Comparison of ENCODE assay signal across 1 cellular context in the genomic region with DNA sequence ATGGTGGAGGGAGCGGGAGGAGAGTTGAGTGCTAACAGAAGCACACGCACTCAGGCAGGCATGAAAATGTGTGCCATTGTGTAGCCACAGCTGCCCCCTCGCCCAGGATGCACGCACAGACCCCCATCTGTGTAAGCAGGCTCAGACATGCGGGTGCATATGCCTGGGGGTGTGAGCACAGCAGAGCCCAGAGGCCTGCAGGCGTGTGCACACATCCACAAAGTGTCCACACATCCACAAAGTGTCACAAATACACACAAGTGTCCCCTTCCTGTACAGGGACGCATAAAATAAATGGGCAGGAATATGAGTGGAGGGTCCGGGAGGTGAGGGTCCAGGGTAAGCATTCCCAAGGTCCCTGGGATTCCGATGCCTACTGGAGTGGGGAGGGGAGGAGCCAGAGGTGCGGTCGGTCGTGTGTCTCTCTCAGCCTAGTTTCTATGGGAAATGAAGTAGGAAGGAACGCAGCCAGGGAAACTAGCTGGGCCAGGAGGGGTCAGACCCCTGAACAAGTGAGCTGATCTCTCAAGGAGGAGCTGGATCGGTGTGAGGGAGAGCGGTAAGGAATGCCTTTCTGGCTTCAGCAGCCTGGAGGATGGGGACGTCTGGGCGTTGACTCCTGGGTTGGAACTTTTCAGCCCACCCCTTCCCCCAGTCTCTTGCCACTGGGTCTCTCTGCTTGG.
TF ChIP-seq lines count a peak whose summit lies in the region.

No MANE protein-coding gene starts in this region.

TF ChIP-seq in GM23338, 12 proteins besides CTCF, POLR2A, EP300 and RAD21 (continued from another document):
- no peak for TF ChIP-seq REST (IDR thresholded peaks at IDR 0.05; ENCODE audit: unreplicated experiment)
- no peak for TF ChIP-seq ZNF114 (CRISPR knock-in tag; IDR thresholded peaks at IDR 0.05)
- TF ChIP-seq, protein P1, sequence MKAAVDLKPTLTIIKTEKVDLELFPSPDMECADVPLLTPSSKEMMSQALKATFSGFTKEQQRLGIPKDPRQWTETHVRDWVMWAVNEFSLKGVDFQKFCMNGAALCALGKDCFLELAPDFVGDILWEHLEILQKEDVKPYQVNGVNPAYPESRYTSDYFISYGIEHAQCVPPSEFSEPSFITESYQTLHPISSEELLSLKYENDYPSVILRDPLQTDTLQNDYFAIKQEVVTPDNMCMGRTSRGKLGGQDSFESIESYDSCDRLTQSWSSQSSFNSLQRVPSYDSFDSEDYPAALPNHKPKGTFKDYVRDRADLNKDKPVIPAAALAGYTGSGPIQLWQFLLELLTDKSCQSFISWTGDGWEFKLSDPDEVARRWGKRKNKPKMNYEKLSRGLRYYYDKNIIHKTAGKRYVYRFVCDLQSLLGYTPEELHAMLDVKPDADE (IDR thresholded peaks at IDR 0.05), result no peak
- no peak for TF ChIP-seq STAT1 (IDR thresholded peaks at IDR 0.05; ENCODE audit: unreplicated experiment)
- TF ChIP-seq ZNF331 (CRISPR knock-in tag; IDR thresholded peaks at IDR 0.05; ENCODE audit: low read depth), result no peak
- no peak for TF ChIP-seq POLR2AphosphoS5 (IDR thresholded peaks at IDR 0.05; ENCODE audit: low read depth)
- TF ChIP-seq, protein P2, sequence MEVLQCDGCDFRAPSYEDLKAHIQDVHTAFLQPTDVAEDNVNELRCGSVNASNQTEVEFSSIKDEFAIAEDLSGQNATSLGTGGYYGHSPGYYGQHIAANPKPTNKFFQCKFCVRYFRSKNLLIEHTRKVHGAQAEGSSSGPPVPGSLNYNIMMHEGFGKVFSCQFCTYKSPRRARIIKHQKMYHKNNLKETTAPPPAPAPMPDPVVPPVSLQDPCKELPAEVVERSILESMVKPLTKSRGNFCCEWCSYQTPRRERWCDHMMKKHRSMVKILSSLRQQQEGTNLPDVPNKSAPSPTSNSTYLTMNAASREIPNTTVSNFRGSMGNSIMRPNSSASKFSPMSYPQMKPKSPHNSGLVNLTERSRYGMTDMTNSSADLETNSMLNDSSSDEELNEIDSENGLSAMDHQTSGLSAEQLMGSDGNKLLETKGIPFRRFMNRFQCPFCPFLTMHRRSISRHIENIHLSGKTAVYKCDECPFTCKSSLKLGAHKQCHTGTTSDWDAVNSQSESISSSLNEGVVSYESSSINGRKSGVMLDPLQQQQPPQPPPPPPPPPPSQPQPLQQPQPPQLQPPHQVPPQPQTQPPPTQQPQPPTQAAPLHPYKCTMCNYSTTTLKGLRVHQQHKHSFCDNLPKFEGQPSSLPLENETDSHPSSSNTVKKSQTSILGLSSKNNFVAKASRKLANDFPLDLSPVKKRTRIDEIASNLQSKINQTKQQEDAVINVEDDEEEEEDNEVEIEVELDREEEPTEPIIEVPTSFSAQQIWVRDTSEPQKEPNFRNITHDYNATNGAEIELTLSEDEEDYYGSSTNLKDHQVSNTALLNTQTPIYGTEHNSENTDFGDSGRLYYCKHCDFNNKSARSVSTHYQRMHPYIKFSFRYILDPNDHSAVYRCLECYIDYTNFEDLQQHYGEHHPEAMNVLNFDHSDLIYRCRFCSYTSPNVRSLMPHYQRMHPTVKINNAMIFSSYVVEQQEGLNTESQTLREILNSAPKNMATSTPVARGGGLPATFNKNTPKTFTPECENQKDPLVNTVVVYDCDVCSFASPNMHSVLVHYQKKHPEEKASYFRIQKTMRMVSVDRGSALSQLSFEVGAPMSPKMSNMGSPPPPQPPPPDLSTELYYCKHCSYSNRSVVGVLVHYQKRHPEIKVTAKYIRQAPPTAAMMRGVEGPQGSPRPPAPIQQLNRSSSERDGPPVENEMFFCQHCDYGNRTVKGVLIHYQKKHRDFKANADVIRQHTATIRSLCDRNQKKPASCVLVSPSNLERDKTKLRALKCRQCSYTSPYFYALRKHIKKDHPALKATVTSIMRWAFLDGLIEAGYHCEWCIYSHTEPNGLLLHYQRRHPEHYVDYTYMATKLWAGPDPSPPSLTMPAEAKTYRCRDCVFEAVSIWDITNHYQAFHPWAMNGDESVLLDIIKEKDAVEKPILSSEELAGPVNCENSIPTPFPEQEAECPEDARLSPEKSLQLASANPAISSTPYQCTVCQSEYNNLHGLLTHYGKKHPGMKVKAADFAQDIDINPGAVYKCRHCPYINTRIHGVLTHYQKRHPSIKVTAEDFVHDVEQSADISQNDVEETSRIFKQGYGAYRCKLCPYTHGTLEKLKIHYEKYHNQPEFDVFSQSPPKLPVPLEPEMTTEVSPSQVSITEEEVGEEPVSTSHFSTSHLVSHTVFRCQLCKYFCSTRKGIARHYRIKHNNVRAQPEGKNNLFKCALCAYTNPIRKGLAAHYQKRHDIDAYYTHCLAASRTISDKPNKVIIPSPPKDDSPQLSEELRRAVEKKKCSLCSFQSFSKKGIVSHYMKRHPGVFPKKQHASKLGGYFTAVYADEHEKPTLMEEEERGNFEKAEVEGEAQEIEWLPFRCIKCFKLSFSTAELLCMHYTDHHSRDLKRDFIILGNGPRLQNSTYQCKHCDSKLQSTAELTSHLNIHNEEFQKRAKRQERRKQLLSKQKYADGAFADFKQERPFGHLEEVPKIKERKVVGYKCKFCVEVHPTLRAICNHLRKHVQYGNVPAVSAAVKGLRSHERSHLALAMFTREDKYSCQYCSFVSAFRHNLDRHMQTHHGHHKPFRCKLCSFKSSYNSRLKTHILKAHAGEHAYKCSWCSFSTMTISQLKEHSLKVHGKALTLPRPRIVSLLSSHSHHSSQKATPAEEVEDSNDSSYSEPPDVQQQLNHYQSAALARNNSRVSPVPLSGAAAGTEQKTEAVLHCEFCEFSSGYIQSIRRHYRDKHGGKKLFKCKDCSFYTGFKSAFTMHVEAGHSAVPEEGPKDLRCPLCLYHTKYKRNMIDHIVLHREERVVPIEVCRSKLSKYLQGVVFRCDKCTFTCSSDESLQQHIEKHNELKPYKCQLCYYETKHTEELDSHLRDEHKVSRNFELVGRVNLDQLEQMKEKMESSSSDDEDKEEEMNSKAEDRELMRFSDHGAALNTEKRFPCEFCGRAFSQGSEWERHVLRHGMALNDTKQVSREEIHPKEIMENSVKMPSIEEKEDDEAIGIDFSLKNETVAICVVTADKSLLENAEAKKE (CRISPR knock-in tag; IDR thresholded peaks at IDR 0.05), result no peak
- no peak for TF ChIP-seq EZH2phosphoT487 (IDR thresholded peaks at IDR 0.05; ENCODE audit: unreplicated experiment)
- TF ChIP-seq NANOG (IDR thresholded peaks at IDR 0.05; ENCODE audit: borderline replicate concordance), result no peak
